Comparison of ENCODE assay signal across 1 cellular context in the genomic region with DNA sequence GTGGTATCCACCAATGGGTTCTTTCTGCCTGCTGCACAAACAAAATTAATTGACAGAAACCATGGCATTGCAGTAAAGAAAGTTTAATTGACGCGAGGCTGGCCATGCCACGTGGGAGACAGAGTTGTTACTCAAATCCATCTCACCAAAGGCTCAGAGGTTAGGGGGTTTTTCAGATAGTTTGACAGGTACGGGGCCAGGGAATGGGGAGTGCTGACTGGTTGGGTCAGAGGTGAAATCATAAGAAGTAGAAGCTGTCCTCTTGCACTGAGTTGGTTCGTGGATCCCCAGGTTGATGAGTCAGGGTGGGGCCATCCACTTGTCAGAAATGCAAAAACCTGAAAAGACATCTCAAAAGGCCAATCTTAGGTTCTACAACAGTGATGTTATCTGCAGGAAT.
TF ChIP-seq lines count a peak whose summit lies in the region.

No MANE protein-coding gene starts in this region.

TF ChIP-seq in K562, 482 proteins besides CTCF, POLR2A, EP300 and RAD21 (continues in another document):
- TF ChIP-seq CREB1 (IDR thresholded peaks at IDR 0.05) (no peak), CREB1 (CRISPR knock-in tag; IDR thresholded peaks at IDR 0.05) (no peak), NCOA4 (IDR thresholded peaks at IDR 0.05; ENCODE audit: partially characterized antibody) (no peak), ETV6 (IDR thresholded peaks at IDR 0.05; ENCODE audit: borderline replicate concordance in 1 of 2, low read depth in 2 of 2, low read length in 1 of 2) (no peak), ETV6 (CRISPR knock-in tag; IDR thresholded peaks at IDR 0.05; ENCODE audit: borderline replicate concordance) (no peak), ZNF583 (CRISPR knock-in tag; IDR thresholded peaks at IDR 0.05) (no peak), ZNF165 (CRISPR knock-in tag; IDR thresholded peaks at IDR 0.05; ENCODE audit: borderline replicate concordance) (no peak), RBBP5 (IDR thresholded peaks at IDR 0.05; ENCODE audit: borderline replicate concordance, insufficient read depth, low read length, poor library complexity, severe bottlenecking) (no peak), CTBP1 (IDR thresholded peaks at IDR 0.05; ENCODE audit: borderline replicate concordance) (peak; percentile 16; the same call in 1 of the 2 replicates), LARP7 (IDR thresholded peaks at IDR 0.05) (no peak), SAP30 (IDR thresholded peaks at IDR 0.05; ENCODE audit: borderline replicate concordance, insufficient read depth, low read depth, low read length, poor library complexity, severe bottlenecking) (no peak), ZNF232 (CRISPR knock-in tag; IDR thresholded peaks at IDR 0.05) (no peak), EP400 (IDR thresholded peaks at IDR 0.05) (no peak), ZNF140 (CRISPR knock-in tag; IDR thresholded peaks at IDR 0.05) (no peak), ZBTB8A (IDR thresholded peaks at IDR 0.05; ENCODE audit: partially characterized antibody) (no peak), ELF1 (tag; IDR thresholded peaks at IDR 0.05) (no peak), DDX20 (tag; IDR thresholded peaks at IDR 0.05; ENCODE audit: low read depth) (no peak), NR4A1 (CRISPR knock-in tag; IDR thresholded peaks at IDR 0.05) (no peak), NR4A1 (tag; IDR thresholded peaks at IDR 0.05) (0 out of 2 replicates have a peak, but pooled peaks have one; percentile 43), TAF9B (IDR thresholded peaks at IDR 0.05; ENCODE audit: partially characterized antibody) (no peak), PTRF (tag; IDR thresholded peaks at IDR 0.05) (0 out of 2 replicates have a peak, but pooled peaks have one; percentile 7), ZFPM2 (CRISPR knock-in tag; IDR thresholded peaks at IDR 0.05) (no peak), ZNF316 (IDR thresholded peaks at IDR 0.05) (0 out of 2 replicates have a peak, but pooled peaks have one; percentile 3), NR2C1 (IDR thresholded peaks at IDR 0.05) (peak; percentile 31; the same call in 1 of the 2 replicates), NR2C1 (tag; IDR thresholded peaks at IDR 0.05) (peak; percentile 58; the same call in 1 of the 2 replicates), ESRRA (IDR thresholded peaks at IDR 0.05; ENCODE audit: borderline replicate concordance, low read depth) (no peak), SREBF1 (IDR thresholded peaks at IDR 0.05; ENCODE audit: borderline replicate concordance, low read depth, low read length) (no peak), JUN (IDR thresholded peaks at IDR 0.05; ENCODE audit: borderline replicate concordance, low read depth, low read length) (no peak), JUN (CRISPR knock-in tag; IDR thresholded peaks at IDR 0.05; ENCODE audit: borderline replicate concordance) (no peak), YY1 (IDR thresholded peaks at IDR 0.05; ENCODE audit: borderline replicate concordance in 1 of 3, control insufficient read depth in 1 of 3, extremely low read depth in 1 of 3, insufficient read depth in 3 of 3, insufficient read length in 1 of 3, insufficient replicate concordance in 2 of 3, low read depth in 1 of 3, low read length in 2 of 3) (no peak), ZNF780A (CRISPR knock-in tag; IDR thresholded peaks at IDR 0.05) (no peak), BACH1 (tag; IDR thresholded peaks at IDR 0.05) (0 out of 2 replicates have a peak, but pooled peaks have one; percentile 46), RNF2 (IDR thresholded peaks at IDR 0.05) (no peak), BMI1 (IDR thresholded peaks at IDR 0.05; ENCODE audit: low read length) (no peak), POLR3A (IDR thresholded peaks at IDR 0.05; ENCODE audit: borderline replicate concordance, extremely low read depth, insufficient read depth, insufficient read length) (no peak), ZNF311 (CRISPR knock-in tag; IDR thresholded peaks at IDR 0.05) (no peak), STAT5A (IDR thresholded peaks at IDR 0.05; ENCODE audit: borderline replicate concordance, low read length) (no peak), HNRNPLL (IDR thresholded peaks at IDR 0.05; ENCODE audit: low read depth, low read length, poor library complexity, severe bottlenecking) (no peak), ETV1 (tag; conservative IDR thresholded peaks at IDR 0.05; ENCODE audit: low read depth) (no peak), ZNF175 (CRISPR knock-in tag; IDR thresholded peaks at IDR 0.05; ENCODE audit: low read depth) (no peak), MEF2D (tag; conservative IDR thresholded peaks at IDR 0.05; ENCODE audit: low read depth) (no peak), HDAC8 (tag; IDR thresholded peaks at IDR 0.05) (no peak), ZC3H4 (CRISPR knock-in tag; IDR thresholded peaks at IDR 0.05; ENCODE audit: borderline replicate concordance) (no peak), TAF7 (tag; IDR thresholded peaks at IDR 0.05) (no peak), CBFA2T2 (conservative IDR thresholded peaks at IDR 0.05) (no peak), RBM34 (IDR thresholded peaks at IDR 0.05; ENCODE audit: borderline replicate concordance, insufficient read depth, low read length) (no peak), MYBL2 (IDR thresholded peaks at IDR 0.05; ENCODE audit: low read depth) (no peak), MYBL2 (CRISPR knock-in tag; IDR thresholded peaks at IDR 0.05; ENCODE audit: borderline replicate concordance) (no peak), FOS (IDR thresholded peaks at IDR 0.05; ENCODE audit: extremely low read depth, insufficient read length) (no peak), BHLHE40 (IDR thresholded peaks at IDR 0.05; ENCODE audit: low read length) (no peak), L3MBTL2 (IDR thresholded peaks at IDR 0.05) (no peak), SRSF1 (IDR thresholded peaks at IDR 0.05; ENCODE audit: low read depth, low read length) (no peak), PHB2 (IDR thresholded peaks at IDR 0.05; ENCODE audit: low read depth) (no peak), ZNF347 (CRISPR knock-in tag; IDR thresholded peaks at IDR 0.05; ENCODE audit: low read depth) (no peak), TGIF2 (CRISPR knock-in tag; IDR thresholded peaks at IDR 0.05) (no peak)
- TF ChIP-seq, protein P1, sequence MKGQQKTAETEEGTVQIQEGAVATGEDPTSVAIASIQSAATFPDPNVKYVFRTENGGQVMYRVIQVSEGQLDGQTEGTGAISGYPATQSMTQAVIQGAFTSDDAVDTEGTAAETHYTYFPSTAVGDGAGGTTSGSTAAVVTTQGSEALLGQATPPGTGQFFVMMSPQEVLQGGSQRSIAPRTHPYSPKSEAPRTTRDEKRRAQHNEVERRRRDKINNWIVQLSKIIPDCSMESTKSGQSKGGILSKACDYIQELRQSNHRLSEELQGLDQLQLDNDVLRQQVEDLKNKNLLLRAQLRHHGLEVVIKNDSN (CRISPR knock-in tag; IDR thresholded peaks at IDR 0.05) = no peak
- TF ChIP-seq, protein P2, sequence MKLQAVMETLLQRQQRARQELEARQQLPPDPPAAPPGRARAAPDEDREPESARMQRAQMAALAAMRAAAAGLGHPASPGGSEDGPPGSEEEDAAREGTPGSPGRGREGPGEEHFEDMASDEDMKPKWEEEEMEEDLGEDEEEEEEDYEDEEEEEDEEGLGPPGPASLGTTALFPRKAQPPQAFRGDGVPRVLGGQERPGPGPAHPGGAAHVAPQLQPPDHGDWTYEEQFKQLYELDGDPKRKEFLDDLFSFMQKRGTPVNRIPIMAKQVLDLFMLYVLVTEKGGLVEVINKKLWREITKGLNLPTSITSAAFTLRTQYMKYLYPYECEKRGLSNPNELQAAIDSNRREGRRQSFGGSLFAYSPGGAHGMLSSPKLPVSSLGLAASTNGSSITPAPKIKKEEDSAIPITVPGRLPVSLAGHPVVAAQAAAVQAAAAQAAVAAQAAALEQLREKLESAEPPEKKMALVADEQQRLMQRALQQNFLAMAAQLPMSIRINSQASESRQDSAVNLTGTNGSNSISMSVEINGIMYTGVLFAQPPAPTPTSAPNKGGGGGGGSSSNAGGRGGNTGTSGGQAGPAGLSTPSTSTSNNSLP (IDR thresholded peaks at IDR 0.05; ENCODE audit: borderline replicate concordance, low read depth, low read length) = no peak
- TF ChIP-seq, protein P3, sequence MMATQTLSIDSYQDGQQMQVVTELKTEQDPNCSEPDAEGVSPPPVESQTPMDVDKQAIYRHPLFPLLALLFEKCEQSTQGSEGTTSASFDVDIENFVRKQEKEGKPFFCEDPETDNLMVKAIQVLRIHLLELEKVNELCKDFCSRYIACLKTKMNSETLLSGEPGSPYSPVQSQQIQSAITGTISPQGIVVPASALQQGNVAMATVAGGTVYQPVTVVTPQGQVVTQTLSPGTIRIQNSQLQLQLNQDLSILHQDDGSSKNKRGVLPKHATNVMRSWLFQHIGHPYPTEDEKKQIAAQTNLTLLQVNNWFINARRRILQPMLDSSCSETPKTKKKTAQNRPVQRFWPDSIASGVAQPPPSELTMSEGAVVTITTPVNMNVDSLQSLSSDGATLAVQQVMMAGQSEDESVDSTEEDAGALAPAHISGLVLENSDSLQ (IDR thresholded peaks at IDR 0.05) = peak; percentile 25; the same call in 1 of the 2 replicates
- TF ChIP-seq, protein P4, sequence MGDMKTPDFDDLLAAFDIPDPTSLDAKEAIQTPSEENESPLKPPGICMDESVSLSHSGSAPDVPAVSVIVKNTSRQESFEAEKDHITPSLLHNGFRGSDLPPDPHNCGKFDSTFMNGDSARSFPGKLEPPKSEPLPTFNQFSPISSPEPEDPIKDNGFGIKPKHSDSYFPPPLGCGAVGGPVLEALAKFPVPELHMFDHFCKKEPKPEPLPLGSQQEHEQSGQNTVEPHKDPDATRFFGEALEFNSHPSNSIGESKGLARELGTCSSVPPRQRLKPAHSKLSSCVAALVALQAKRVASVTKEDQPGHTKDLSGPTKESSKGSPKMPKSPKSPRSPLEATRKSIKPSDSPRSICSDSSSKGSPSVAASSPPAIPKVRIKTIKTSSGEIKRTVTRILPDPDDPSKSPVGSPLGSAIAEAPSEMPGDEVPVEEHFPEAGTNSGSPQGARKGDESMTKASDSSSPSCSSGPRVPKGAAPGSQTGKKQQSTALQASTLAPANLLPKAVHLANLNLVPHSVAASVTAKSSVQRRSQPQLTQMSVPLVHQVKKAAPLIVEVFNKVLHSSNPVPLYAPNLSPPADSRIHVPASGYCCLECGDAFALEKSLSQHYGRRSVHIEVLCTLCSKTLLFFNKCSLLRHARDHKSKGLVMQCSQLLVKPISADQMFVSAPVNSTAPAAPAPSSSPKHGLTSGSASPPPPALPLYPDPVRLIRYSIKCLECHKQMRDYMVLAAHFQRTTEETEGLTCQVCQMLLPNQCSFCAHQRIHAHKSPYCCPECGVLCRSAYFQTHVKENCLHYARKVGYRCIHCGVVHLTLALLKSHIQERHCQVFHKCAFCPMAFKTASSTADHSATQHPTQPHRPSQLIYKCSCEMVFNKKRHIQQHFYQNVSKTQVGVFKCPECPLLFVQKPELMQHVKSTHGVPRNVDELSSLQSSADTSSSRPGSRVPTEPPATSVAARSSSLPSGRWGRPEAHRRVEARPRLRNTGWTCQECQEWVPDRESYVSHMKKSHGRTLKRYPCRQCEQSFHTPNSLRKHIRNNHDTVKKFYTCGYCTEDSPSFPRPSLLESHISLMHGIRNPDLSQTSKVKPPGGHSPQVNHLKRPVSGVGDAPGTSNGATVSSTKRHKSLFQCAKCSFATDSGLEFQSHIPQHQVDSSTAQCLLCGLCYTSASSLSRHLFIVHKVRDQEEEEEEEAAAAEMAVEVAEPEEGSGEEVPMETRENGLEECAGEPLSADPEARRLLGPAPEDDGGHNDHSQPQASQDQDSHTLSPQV (IDR thresholded peaks at IDR 0.05) = peak; percentile 64; the same call in 1 of the 2 replicates
- TF ChIP-seq, protein P5, sequence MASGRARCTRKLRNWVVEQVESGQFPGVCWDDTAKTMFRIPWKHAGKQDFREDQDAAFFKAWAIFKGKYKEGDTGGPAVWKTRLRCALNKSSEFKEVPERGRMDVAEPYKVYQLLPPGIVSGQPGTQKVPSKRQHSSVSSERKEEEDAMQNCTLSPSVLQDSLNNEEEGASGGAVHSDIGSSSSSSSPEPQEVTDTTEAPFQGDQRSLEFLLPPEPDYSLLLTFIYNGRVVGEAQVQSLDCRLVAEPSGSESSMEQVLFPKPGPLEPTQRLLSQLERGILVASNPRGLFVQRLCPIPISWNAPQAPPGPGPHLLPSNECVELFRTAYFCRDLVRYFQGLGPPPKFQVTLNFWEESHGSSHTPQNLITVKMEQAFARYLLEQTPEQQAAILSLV (tag; IDR thresholded peaks at IDR 0.05) = no peak
- TF ChIP-seq, protein P6, sequence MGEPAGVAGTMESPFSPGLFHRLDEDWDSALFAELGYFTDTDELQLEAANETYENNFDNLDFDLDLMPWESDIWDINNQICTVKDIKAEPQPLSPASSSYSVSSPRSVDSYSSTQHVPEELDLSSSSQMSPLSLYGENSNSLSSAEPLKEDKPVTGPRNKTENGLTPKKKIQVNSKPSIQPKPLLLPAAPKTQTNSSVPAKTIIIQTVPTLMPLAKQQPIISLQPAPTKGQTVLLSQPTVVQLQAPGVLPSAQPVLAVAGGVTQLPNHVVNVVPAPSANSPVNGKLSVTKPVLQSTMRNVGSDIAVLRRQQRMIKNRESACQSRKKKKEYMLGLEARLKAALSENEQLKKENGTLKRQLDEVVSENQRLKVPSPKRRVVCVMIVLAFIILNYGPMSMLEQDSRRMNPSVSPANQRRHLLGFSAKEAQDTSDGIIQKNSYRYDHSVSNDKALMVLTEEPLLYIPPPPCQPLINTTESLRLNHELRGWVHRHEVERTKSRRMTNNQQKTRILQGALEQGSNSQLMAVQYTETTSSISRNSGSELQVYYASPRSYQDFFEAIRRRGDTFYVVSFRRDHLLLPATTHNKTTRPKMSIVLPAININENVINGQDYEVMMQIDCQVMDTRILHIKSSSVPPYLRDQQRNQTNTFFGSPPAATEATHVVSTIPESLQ (CRISPR knock-in tag; IDR thresholded peaks at IDR 0.05) = no peak
- TF ChIP-seq, protein P7, sequence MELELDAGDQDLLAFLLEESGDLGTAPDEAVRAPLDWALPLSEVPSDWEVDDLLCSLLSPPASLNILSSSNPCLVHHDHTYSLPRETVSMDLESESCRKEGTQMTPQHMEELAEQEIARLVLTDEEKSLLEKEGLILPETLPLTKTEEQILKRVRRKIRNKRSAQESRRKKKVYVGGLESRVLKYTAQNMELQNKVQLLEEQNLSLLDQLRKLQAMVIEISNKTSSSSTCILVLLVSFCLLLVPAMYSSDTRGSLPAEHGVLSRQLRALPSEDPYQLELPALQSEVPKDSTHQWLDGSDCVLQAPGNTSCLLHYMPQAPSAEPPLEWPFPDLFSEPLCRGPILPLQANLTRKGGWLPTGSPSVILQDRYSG (tag; conservative IDR thresholded peaks at IDR 0.05; ENCODE audit: low read depth) = no peak; the same call in 1 of the 2 replicates
- TF ChIP-seq, protein P8, sequence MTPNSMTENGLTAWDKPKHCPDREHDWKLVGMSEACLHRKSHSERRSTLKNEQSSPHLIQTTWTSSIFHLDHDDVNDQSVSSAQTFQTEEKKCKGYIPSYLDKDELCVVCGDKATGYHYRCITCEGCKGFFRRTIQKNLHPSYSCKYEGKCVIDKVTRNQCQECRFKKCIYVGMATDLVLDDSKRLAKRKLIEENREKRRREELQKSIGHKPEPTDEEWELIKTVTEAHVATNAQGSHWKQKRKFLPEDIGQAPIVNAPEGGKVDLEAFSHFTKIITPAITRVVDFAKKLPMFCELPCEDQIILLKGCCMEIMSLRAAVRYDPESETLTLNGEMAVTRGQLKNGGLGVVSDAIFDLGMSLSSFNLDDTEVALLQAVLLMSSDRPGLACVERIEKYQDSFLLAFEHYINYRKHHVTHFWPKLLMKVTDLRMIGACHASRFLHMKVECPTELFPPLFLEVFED (CRISPR knock-in tag; conservative IDR thresholded peaks at IDR 0.05) = no peak
- TF ChIP-seq, protein P9, sequence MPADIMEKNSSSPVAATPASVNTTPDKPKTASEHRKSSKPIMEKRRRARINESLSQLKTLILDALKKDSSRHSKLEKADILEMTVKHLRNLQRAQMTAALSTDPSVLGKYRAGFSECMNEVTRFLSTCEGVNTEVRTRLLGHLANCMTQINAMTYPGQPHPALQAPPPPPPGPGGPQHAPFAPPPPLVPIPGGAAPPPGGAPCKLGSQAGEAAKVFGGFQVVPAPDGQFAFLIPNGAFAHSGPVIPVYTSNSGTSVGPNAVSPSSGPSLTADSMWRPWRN (IDR thresholded peaks at IDR 0.05; ENCODE audit: low read depth) = no peak
